2 cellular contexts compared by ENCODE assay signal in the genomic region with DNA sequence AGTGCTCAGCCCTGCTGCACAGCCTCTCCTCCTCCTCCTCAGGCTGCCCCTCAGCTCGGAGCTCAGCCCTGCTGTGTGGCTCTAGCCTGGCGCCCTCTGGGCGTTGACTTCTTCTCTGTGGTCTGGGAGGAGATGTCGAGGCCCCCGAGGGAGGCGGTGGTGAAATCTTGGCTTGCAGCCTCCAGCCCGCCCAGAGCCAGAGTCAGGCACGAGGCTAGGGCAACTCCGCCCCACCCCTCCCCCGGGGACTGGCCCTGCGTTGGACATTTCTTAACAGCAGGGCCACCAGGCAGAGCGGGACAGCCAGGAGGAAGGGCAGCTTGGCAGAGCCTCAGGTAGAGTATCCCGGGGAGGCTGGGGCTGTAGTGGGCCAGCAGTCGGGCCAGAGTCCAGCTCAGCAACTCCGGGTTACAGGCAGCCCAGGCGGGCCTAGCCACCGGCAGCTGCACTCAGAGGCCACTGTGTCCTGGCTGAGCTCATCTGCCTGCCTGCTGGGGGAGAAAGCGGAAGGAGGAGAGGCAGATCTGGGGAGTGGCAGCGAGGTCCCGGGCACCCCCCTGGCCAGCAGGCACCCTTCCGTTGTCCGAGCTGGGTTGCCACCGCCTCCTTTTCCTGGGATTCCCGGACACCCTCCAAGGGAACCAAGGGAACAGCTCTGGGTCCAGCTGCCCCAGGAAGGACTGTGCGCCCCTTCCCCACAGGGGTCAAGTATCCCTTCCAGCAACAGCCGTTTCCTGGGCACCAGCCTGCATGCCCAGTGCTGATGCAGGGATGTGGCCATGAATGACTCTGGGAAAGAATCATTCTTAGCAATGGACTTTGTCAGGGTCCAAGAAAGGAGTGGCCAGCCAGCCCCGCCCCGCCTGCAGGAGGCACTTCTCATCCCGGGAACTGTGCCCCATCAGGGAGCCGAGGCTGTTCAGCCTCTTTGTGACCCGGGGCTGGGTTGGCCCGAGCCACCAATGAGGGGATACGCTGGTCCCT.
A peak's percentile ranks its signal among the peaks of the same experiment; 100 is the strongest.
TF ChIP-seq lines count a peak whose summit lies in the region.

A gene with protein sequence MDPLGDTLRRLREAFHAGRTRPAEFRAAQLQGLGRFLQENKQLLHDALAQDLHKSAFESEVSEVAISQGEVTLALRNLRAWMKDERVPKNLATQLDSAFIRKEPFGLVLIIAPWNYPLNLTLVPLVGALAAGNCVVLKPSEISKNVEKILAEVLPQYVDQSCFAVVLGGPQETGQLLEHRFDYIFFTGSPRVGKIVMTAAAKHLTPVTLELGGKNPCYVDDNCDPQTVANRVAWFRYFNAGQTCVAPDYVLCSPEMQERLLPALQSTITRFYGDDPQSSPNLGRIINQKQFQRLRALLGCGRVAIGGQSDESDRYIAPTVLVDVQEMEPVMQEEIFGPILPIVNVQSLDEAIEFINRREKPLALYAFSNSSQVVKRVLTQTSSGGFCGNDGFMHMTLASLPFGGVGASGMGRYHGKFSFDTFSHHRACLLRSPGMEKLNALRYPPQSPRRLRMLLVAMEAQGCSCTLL (plus strand): TSS at position 270 of the 984 bp plus-strand sequence. CDS start 4,971 bp downstream, outside the sequence.

TF ChIP-seq in A549, 52 proteins besides CTCF, POLR2A, EP300 and RAD21 (continued from another document and continues in another):
- TF ChIP-seq, protein P1, sequence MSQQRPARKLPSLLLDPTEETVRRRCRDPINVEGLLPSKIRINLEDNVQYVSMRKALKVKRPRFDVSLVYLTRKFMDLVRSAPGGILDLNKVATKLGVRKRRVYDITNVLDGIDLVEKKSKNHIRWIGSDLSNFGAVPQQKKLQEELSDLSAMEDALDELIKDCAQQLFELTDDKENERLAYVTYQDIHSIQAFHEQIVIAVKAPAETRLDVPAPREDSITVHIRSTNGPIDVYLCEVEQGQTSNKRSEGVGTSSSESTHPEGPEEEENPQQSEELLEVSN (IDR thresholded peaks at IDR 0.05; ENCODE audit: borderline replicate concordance, low read depth), result peak; percentile 88
- no peak for TF ChIP-seq CHD4 (IDR thresholded peaks at IDR 0.05; ENCODE audit: borderline replicate concordance)
- no peak for TF ChIP-seq CBX2 (IDR thresholded peaks at IDR 0.05; ENCODE audit: borderline replicate concordance, low read depth)
- peak; percentile 80 for TF ChIP-seq FOXS1 (CRISPR knock-in tag; IDR thresholded peaks at IDR 0.05)
- TF ChIP-seq SMC3 (IDR thresholded peaks at IDR 0.05), result no peak; the same call in 2 of the 3 replicates
- TF ChIP-seq, protein P2, sequence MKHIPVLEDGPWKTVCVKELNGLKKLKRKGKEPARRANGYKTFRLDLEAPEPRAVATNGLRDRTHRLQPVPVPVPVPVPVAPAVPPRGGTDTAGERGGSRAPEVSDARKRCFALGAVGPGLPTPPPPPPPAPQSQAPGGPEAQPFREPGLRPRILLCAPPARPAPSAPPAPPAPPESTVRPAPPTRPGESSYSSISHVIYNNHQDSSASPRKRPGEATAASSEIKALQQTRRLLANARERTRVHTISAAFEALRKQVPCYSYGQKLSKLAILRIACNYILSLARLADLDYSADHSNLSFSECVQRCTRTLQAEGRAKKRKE (CRISPR knock-in tag; IDR thresholded peaks at IDR 0.05; ENCODE audit: low read depth), result peak; percentile 66
- TF ChIP-seq, protein P3, sequence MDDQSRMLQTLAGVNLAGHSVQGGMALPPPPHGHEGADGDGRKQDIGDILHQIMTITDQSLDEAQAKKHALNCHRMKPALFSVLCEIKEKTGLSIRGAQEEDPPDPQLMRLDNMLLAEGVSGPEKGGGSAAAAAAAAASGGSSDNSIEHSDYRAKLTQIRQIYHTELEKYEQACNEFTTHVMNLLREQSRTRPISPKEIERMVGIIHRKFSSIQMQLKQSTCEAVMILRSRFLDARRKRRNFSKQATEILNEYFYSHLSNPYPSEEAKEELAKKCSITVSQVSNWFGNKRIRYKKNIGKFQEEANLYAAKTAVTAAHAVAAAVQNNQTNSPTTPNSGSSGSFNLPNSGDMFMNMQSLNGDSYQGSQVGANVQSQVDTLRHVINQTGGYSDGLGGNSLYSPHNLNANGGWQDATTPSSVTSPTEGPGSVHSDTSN (IDR thresholded peaks at IDR 0.05), result peak; percentile 69; the same call in 1 of the 2 replicates
- TF ChIP-seq, protein P4, sequence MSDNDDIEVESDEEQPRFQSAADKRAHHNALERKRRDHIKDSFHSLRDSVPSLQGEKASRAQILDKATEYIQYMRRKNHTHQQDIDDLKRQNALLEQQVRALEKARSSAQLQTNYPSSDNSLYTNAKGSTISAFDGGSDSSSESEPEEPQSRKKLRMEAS (IDR thresholded peaks at IDR 0.05), result peak; percentile 98
- 0 out of 2 replicates have a peak, but pooled peaks have one; percentile 16 for TF ChIP-seq ZNF302 (CRISPR knock-in tag; IDR thresholded peaks at IDR 0.05)
- TF ChIP-seq ZSCAN20 (CRISPR knock-in tag; IDR thresholded peaks at IDR 0.05), result no peak
- TF ChIP-seq, protein P5, sequence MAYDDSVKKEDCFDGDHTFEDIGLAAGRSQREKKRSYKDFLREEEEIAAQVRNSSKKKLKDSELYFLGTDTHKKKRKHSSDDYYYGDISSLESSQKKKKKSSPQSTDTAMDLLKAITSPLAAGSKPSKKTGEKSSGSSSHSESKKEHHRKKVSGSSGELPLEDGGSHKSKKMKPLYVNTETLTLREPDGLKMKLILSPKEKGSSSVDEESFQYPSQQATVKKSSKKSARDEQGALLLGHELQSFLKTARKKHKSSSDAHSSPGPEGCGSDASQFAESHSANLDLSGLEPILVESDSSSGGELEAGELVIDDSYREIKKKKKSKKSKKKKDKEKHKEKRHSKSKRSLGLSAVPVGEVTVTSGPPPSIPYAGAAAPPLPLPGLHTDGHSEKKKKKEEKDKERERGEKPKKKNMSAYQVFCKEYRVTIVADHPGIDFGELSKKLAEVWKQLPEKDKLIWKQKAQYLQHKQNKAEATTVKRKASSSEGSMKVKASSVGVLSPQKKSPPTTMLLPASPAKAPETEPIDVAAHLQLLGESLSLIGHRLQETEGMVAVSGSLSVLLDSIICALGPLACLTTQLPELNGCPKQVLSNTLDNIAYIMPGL (CRISPR knock-in tag; IDR thresholded peaks at IDR 0.05; ENCODE audit: borderline replicate concordance), result peak; percentile 62; the same call in 1 of the 2 replicates
- peak; percentile 38 for TF ChIP-seq CHD2 (IDR thresholded peaks at IDR 0.05; ENCODE audit: low read length, partially characterized antibody)
- TF ChIP-seq TP53 (CRISPR knock-in tag; IDR thresholded peaks at IDR 0.05), result peak; percentile 26; the same call in 1 of the 2 replicates
- peak; percentile 67; the same call in 1 of the 2 replicates for TF ChIP-seq HOXA7 (CRISPR knock-in tag; IDR thresholded peaks at IDR 0.05)
- TF ChIP-seq ZFP36 (IDR thresholded peaks at IDR 0.05; ENCODE audit: borderline replicate concordance, partially characterized antibody), result peak; percentile 6
- peak; percentile 74 to 99; a peak in 4 of 5 replicates for TF ChIP-seq JUN (IDR thresholded peaks at IDR 0.05)
- TF ChIP-seq HOXB5 (CRISPR knock-in tag; IDR thresholded peaks at IDR 0.05), result peak; percentile 93

TF ChIP-seq in neural cell, 6 proteins besides CTCF, POLR2A, EP300 and RAD21 (continued from another document):
- no peak for TF ChIP-seq EZH2 (IDR thresholded peaks at IDR 0.05; ENCODE audit: borderline replicate concordance, insufficient read depth, low read length, poor library complexity, severe bottlenecking)
- TF ChIP-seq TAF1 (IDR thresholded peaks at IDR 0.05; ENCODE audit: low read depth), result no peak
TF ChIP-seq in neural cell: peak in this region for 0.
